In genomic region chr15:84988909-84989644, GRCh38 we compare ENCODE assay signal across 19 cellular contexts. TPM values are rescaled to one million over a fixed set of nuclear protein-coding genes. Genes with fewer than 3 reads are reported as not detected.
DNase-seq lines count a peak whose midpoint lies in the region; ATAC-seq and FAIRE-seq lines count a peak whose summit lies in the region.
"Had no signal": no experiment of that assay in that cellular context is flagged by ENCODE, and none has a peak within 500 bp of the region (broad histone marks: within the 10 kb centered on the region; RNA-seq: fewer than 3 reads in every experiment).

No MANE protein-coding gene starts in this region.

- no peaks in the 10 kb centered on the region for H3K36me3 Mint-ChIP-seq in activated T-cell treated with anti-CD3 and anti-CD28 coated beads, Interleukin-2, amount 50 U/mL, for 24 hours (ENCODE audit: low read depth)
- peaks cover 5% of the 10 kb centered on the region for H3K36me3 Mint-ChIP-seq in activated T-cell treated with anti-CD3 and anti-CD28 coated beads, Interleukin-2, amount 50 U/mL, for 4 hours (ENCODE audit: insufficient read depth)
- H3K36me3 Mint-ChIP-seq in activated naive CD8-positive, alpha-beta T cell treated with anti-CD3 and anti-CD28 coated beads for 36 hours: peaks cover 8% of the 10 kb centered on the region
- H3K36me3 Mint-ChIP-seq in naive thymus-derived CD8-positive, alpha-beta T cell: no peaks in the 10 kb centered on the region
- H3K36me3 Mint-ChIP-seq: natural killer cell had no signal

- H3K4me1 Mint-ChIP-seq in activated T-cell treated with anti-CD3 and anti-CD28 coated beads, Interleukin-2, amount 50 U/mL, for 24 hours (ENCODE audit: low read depth): peaks cover 80% of the 10 kb centered on the region
- H3K4me1 Mint-ChIP-seq in activated T-cell treated with anti-CD3 and anti-CD28 coated beads, Interleukin-2, amount 50 U/mL, for 4 hours (ENCODE audit: low read depth): peaks cover 81% of the 10 kb centered on the region
- H3K4me1 Mint-ChIP-seq in activated naive CD8-positive, alpha-beta T cell treated with anti-CD3 and anti-CD28 coated beads for 36 hours: peaks cover 74% of the 10 kb centered on the region
- H3K4me1 Mint-ChIP-seq in naive thymus-derived CD8-positive, alpha-beta T cell: peaks cover 33 to 78% (median 52%) of the 10 kb centered on the region in 4 donors

- peak overlapping the region; percentile 83 for H3K27ac Mint-ChIP-seq in activated T-cell treated with anti-CD3 and anti-CD28 coated beads, Interleukin-2, amount 50 U/mL, for 24 hours
- H3K27ac Mint-ChIP-seq in activated naive CD8-positive, alpha-beta T cell treated with anti-CD3 and anti-CD28 coated beads for 36 hours: peak overlapping the region; percentile 66
- peak overlapping the region in 8 of 10 donors; percentile 27 to 96 (median 62) for H3K27ac Mint-ChIP-seq in naive thymus-derived CD8-positive, alpha-beta T cell
- H3K27ac Mint-ChIP-seq: natural killer cell had no signal

- POLR2A ChIA-PET in naive thymus-derived CD8-positive, alpha-beta T cell (lab: Charles Lee): interaction anchor here (1.7 to 1.9 kb wide), 2 partner anchors 9 to 15 kb away, joined by 7 to 9 read pairs; no protein-coding TSS in a partner anchor

- no peaks in the 10 kb centered on the region for H3K9me3 Mint-ChIP-seq in activated T-cell treated with anti-CD3 and anti-CD28 coated beads, Interleukin-2, amount 50 U/mL, for 24 hours
- H3K9me3 Mint-ChIP-seq in activated T-cell treated with anti-CD3 and anti-CD28 coated beads, Interleukin-2, amount 50 U/mL, for 4 hours: no peaks in the 10 kb centered on the region
- no peaks in the 10 kb centered on the region for H3K9me3 Mint-ChIP-seq in activated naive CD8-positive, alpha-beta T cell treated with anti-CD3 and anti-CD28 coated beads for 36 hours
- H3K9me3 Mint-ChIP-seq in naive thymus-derived CD8-positive, alpha-beta T cell: no peaks in the 10 kb centered on the region
- H3K9me3 Mint-ChIP-seq: natural killer cell had no signal

- no peak for DNase-seq in activated T-cell treated with anti-CD3 and anti-CD28 coated beads, Interleukin-2, amount 50 U/mL, for 24 hours
- DNase-seq in activated T-cell treated with anti-CD3 and anti-CD28 coated beads, Interleukin-2, amount 50 U/mL, for 4 hours: no peak
- DNase-seq in GM19239 (ENCODE audit: insufficient read length, low spot score): no peak
- no peak for DNase-seq in activated naive CD8-positive, alpha-beta T cell treated with anti-CD3 and anti-CD28 coated beads for 36 hours
- no peak for DNase-seq in naive thymus-derived CD8-positive, alpha-beta T cell
- DNase-seq in dedifferentiated amniotic fluid mesenchymal stem cell (ENCODE audit: extremely low spot score): no peak
- DNase-seq: activated gamma-delta T cell treated with Interleukin-2 at 50 U/mL for 16 hours, kidney, natural killer cell, NCI-H1105, NCI-H2107, NCI-H510A treated with DMSO at 0.1 percent for 48 hours, ovary, right lobe of liver, tibial artery, WERI-Rb-1 had no signal

- H3K27me3 Mint-ChIP-seq in activated T-cell treated with anti-CD3 and anti-CD28 coated beads, Interleukin-2, amount 50 U/mL, for 24 hours: no peaks in the 10 kb centered on the region
- no peaks in the 10 kb centered on the region for H3K27me3 Mint-ChIP-seq in activated T-cell treated with anti-CD3 and anti-CD28 coated beads, Interleukin-2, amount 50 U/mL, for 4 hours (ENCODE audit: low read depth)
- no peaks in the 10 kb centered on the region for H3K27me3 Mint-ChIP-seq in activated naive CD8-positive, alpha-beta T cell treated with anti-CD3 and anti-CD28 coated beads for 36 hours
- H3K27me3 Mint-ChIP-seq in naive thymus-derived CD8-positive, alpha-beta T cell: no peaks in the 10 kb centered on the region

- no peak overlapping the region for H3K4me3 Mint-ChIP-seq in activated T-cell treated with anti-CD3 and anti-CD28 coated beads, Interleukin-2, amount 50 U/mL, for 24 hours
- no peak overlapping the region for H3K4me3 Mint-ChIP-seq in activated T-cell treated with anti-CD3 and anti-CD28 coated beads, Interleukin-2, amount 50 U/mL, for 4 hours
- no peak overlapping the region for H3K4me3 Mint-ChIP-seq in activated naive CD8-positive, alpha-beta T cell treated with anti-CD3 and anti-CD28 coated beads for 36 hours
- peak overlapping the region in 4 of 10 donors; percentile 50 to 75 (median 64) for H3K4me3 Mint-ChIP-seq in naive thymus-derived CD8-positive, alpha-beta T cell
- H3K4me3 Mint-ChIP-seq: natural killer cell had no signal

- FAIRE-seq in GM19239 (lab: Jason Lieb, UNC): peak; percentile 48
- FAIRE-seq: colon, kidney had no signal

- no peak for ATAC-seq in activated T-cell treated with anti-CD3 and anti-CD28 coated beads, Interleukin-2, amount 50 U/mL, for 4 hours
- ATAC-seq in naive thymus-derived CD8-positive, alpha-beta T cell: no peak
- no peak for ATAC-seq in GM21576 (IDR thresholded peaks at IDR 0.05; ENCODE audit: unreplicated experiment)
- ATAC-seq in HG02852 (IDR thresholded peaks at IDR 0.05; ENCODE audit: unreplicated experiment): no peak
- ATAC-seq: right lobe of liver had no signal

RNA-seq across cellular contexts. Expression of gene PDE8A, which starts 7.4 kb away (rescaled TPM):
- 10 to 100 TPM; 16.9 to 17.9 (median 17.8) TPM for total RNA-seq in activated T-cell treated with anti-CD3 and anti-CD28 coated beads, Interleukin-2, amount 50 U/mL, for 4 hours
- total RNA-seq in activated naive CD8-positive, alpha-beta T cell treated with anti-CD3 and anti-CD28 coated beads for 36 hours: 10 to 100 TPM; 17.3 to 18.7 TPM
- total RNA-seq in naive thymus-derived CD8-positive, alpha-beta T cell: 10 to 100 TPM; 24.7 to 32.3 TPM
- polyA plus RNA-seq in naive thymus-derived CD8-positive, alpha-beta T cell: 1 to 10 TPM in 1 of 3 donors, under 1 TPM in 2; 0.90 to 3.0 (median 0.93) TPM
